In the genomic region with DNA sequence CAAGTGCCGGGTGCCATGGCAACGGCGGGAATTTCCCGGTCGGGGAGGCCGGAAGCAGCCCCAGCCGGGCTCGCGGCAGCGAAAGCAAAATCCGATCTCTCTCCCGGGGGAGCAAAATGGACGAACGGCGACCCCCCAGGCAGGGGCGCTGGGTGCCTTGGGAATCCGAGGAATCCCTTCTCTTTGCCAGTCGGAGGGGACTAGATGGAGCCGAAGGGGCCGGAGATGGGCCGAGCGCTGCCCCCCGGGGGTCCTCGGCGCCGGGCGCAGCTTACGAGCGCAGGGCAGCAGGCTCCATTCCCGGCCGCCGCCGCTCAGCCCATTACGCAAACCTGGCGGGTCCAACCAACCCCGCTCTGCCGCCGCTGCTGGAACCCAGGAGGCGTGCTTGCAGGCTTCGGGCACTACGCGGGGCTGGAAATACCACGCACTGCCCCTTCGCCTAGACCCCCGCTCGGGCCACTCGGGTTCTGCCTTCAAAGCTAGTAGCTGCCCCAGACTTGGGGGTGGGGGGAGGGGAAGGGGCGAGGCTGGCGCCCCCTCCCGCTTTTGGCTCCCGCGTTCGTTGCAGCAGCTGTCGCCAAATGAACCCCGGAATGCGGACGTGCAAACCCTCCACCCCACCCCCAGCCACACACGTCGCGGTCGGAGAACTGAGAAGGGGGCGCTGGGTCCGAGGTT, we compare ENCODE assay signal across 8 cellular contexts. TPM values are rescaled to one million over a fixed set of nuclear protein-coding genes. Genes with fewer than 3 reads are reported as not detected.
A peak's percentile ranks its signal among the peaks of the same experiment; 100 is the strongest.
DNase-seq lines count a peak whose midpoint lies in the region; ATAC-seq and TF ChIP-seq lines count a peak whose summit lies in the region.
"Not testable (repeated sequence)": the region's sequence is repeated elsewhere in the genome, so short reads cannot be mapped to it uniquely, and the experiment has no call there.

No MANE protein-coding gene starts in this region.

- H3K4me3 ChIP-seq in GM12864 (ENCODE audit: low read depth, low read length) (peak overlapping the region; percentile 59), astrocyte of the cerebellum (ENCODE audit: low read depth, low read length) (peak overlapping the region; percentile 53), gastroesophageal sphincter (peak overlapping the region; percentile 63 to 89), urinary bladder (ENCODE audit: low read depth, low read length) (peak overlapping the region; percentile 53)

- not testable (repeated sequence) for H3K27me3 ChIP-seq in gastroesophageal sphincter

- peak in 1 of 2 donors; percentile 14 for TF ChIP-seq POLR2A in gastroesophageal sphincter (IDR thresholded peaks at IDR 0.05)

- TF ChIP-seq CTCF in GM12864 (IDR thresholded peaks at IDR 0.05; ENCODE audit: low read depth, low read length, missing control alignments); astrocyte of the cerebellum (IDR thresholded peaks at IDR 0.05; ENCODE audit: low read depth, low read length, missing control alignments); gastroesophageal sphincter (IDR thresholded peaks at IDR 0.05): not testable (repeated sequence)

- DNase-seq in GM12864 (ENCODE audit: low read depth); astrocyte of the cerebellum (ENCODE audit: low read depth): not testable (repeated sequence)
- peak; percentile 61 for DNase-seq in NCI-H345 (lab: John Stamatoyannopoulos, UW)
- DNase-seq in activated CD4-positive, alpha-beta T cell treated with anti-CD3 and anti-CD28 coated beads, Interleukin-2, amount 50 U/mL, for 1 hour: peak; percentile 37
- peak; percentile 23 for DNase-seq in midbrain (lab: John Stamatoyannopoulos, UW)
- peak; percentile 16 to 35 (median 20) for DNase-seq in stimulated activated CD4-positive, alpha-beta T cell treated with anti-CD3 and anti-CD28 coated beads, Interleukin-12 subunit alpha, Interleukin-12 subunit beta, amount 100 ng/mL, for 48 hours (ENCODE audit: low read depth in 2 of 3, low spot score in 1 of 3)

- H3K27ac ChIP-seq in gastroesophageal sphincter (peak overlapping the region; percentile 54 to 86 (median 80)), urinary bladder (ENCODE audit: low read depth) (peak overlapping the region; percentile 38)

- no CpG with 5 or more reads among the region's 63 CpGs for WGBS in gastroesophageal sphincter (ENCODE audit: low coverage in 1 of 2), 2 donors
- WGBS in urinary bladder: under 1% methylated on average over 53 of the region's 63 CpGs

- in situ Hi-C loops in astrocyte of the cerebellum (cut with HindIII; ENCODE audit: low sequenced_read_pairs): not testable (repeated sequence)

- not testable (repeated sequence) for H3K36me3 ChIP-seq in gastroesophageal sphincter; urinary bladder (ENCODE audit: insufficient read depth)

- H3K9me3 ChIP-seq in gastroesophageal sphincter: not testable (repeated sequence)

- ATAC-seq in gastroesophageal sphincter: not testable (repeated sequence)

- not testable (repeated sequence) for TF ChIP-seq EP300 in gastroesophageal sphincter (IDR thresholded peaks at IDR 0.05)

- H3K4me1 ChIP-seq in gastroesophageal sphincter; urinary bladder (ENCODE audit: insufficient read depth): not testable (repeated sequence)

RNA-seq across cellular contexts. Expression of a gene that starts 24.1 kb away (rescaled TPM):
- total RNA-seq in gastroesophageal sphincter (not detected), urinary bladder (0.05 TPM)
- polyA plus RNA-seq in urinary bladder: not detected
